In the genomic region with DNA sequence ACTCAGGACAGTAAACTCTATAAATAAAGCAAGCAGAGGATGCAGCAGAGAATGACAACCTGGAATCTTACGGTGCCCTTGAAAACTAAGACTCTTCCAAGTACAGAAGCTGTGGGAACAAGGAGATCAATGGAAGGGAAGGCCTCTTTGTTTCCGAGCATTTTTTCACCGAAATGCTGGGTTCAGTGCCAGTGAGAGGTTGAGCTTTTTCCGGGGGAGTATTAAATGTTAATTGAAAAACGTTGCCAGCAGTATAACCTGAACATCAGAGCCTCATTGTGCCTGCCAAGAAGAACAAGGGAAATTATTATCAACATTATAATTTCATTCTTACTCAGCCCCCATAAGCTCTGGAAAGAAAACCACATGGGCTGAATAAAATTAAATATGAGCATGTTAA, we compare ENCODE assay signal across 33 cellular contexts. TPM values are rescaled to one million over a fixed set of nuclear protein-coding genes. Genes with fewer than 3 reads are reported as not detected.
"Had no signal": no experiment of that assay in that cellular context is flagged by ENCODE, and none has a peak within 500 bp of the region (broad histone marks: within the 10 kb centered on the region; RNA-seq: fewer than 3 reads in every experiment).

No MANE protein-coding gene starts in this region.

- H3K4me1 ChIP-seq: colonic mucosa, esophagus squamous epithelium, gastrocnemius medialis, heart right ventricle, left lung, lower lobe of right lung had no signal

- H3K27me3 ChIP-seq: colonic mucosa, esophagus squamous epithelium, gastrocnemius medialis, heart right ventricle, left lung had no signal

- H3K4me3 Mint-ChIP-seq: dendritic cell treated with granulocyte-macrophage colony-stimulating factor and Interleukin-4, amounts not matched to agents 40 ng/mL and 50 ng/mL, for 4 days; effector memory CD8-positive, alpha-beta T cell; endodermal cell; immature natural killer cell; mesothelial cell of epicardium; naive B cell had no signal

- ATAC-seq: effector memory CD8-positive, alpha-beta T cell; esophagus mucosa; gastrocnemius medialis; heart right ventricle; left cardiac atrium; left lung; left ventricle myocardium superior; lower lobe of right lung; mucosa of descending colon had no signal

- H3K4me3 ChIP-seq: colonic mucosa, esophagus squamous epithelium, gastrocnemius medialis, heart right ventricle, left lung, lower lobe of right lung, mucosa of descending colon had no signal

- H3K27me3 Mint-ChIP-seq: dendritic cell treated with granulocyte-macrophage colony-stimulating factor and Interleukin-4, amounts not matched to agents 40 ng/mL and 50 ng/mL, for 4 days; naive B cell had no signal

- H3K27ac Mint-ChIP-seq: dendritic cell treated with granulocyte-macrophage colony-stimulating factor and Interleukin-4, amounts not matched to agents 40 ng/mL and 50 ng/mL, for 4 days; effector memory CD8-positive, alpha-beta T cell; endodermal cell; immature natural killer cell; mesothelial cell of epicardium; naive B cell had no signal

- H3K36me3 ChIP-seq: colonic mucosa, esophagus squamous epithelium, gastrocnemius medialis, heart right ventricle, left lung, lower lobe of right lung had no signal

- H3K9me3 Mint-ChIP-seq: dendritic cell treated with granulocyte-macrophage colony-stimulating factor and Interleukin-4, amounts not matched to agents 40 ng/mL and 50 ng/mL, for 4 days; endodermal cell had no signal

- H3K36me3 Mint-ChIP-seq: immature natural killer cell, mesothelial cell of epicardium, naive B cell had no signal

- H3K27ac ChIP-seq: colonic mucosa, epithelial cell of prostate, esophagus squamous epithelium, gastrocnemius medialis, heart right ventricle, left lung, lower lobe of right lung had no signal

- H3K4me1 Mint-ChIP-seq: endodermal cell, immature natural killer cell, mesothelial cell of epicardium, naive B cell had no signal

- H3K9me3 ChIP-seq: colonic mucosa, gastrocnemius medialis, left lung, lower lobe of right lung, mucosa of descending colon had no signal

- DNase-seq: colonic mucosa; cortex of kidney; effector CD8-positive, alpha-beta T cell; effector memory CD8-positive, alpha-beta T cell; endodermal cell; erythroblast; esophagus squamous epithelium; foreskin fibroblast; foreskin melanocyte; gastrocnemius medialis; glutamatergic neuron; heart right ventricle; hippocampal formation; immature natural killer cell; islet precursor cell; left cardiac atrium; left lung; left ventricle myocardium superior; lower lobe of right lung; mesenchymal stem cell; mucosa of descending colon; naive B cell had no signal

RNA-seq across cellular contexts. Expression of a gene that starts 17.5 kb away (rescaled TPM):
- total RNA-seq: colonic mucosa, dermis microvascular lymphatic vessel endothelial cell, endodermal cell, esophagus mucosa, esophagus squamous epithelium, gastrocnemius medialis, glomerular endothelial cell, heart right ventricle, kidney epithelial cell, left cardiac atrium, left lung, left ventricle myocardium superior, lower leg skin, lower lobe of right lung, lung microvascular endothelial cell, mesenteric fat pad, mesothelial cell of epicardium, myocyte had no signal
- polyA plus RNA-seq: heart right ventricle, immature natural killer cell had no signal
